In the genomic region with DNA sequence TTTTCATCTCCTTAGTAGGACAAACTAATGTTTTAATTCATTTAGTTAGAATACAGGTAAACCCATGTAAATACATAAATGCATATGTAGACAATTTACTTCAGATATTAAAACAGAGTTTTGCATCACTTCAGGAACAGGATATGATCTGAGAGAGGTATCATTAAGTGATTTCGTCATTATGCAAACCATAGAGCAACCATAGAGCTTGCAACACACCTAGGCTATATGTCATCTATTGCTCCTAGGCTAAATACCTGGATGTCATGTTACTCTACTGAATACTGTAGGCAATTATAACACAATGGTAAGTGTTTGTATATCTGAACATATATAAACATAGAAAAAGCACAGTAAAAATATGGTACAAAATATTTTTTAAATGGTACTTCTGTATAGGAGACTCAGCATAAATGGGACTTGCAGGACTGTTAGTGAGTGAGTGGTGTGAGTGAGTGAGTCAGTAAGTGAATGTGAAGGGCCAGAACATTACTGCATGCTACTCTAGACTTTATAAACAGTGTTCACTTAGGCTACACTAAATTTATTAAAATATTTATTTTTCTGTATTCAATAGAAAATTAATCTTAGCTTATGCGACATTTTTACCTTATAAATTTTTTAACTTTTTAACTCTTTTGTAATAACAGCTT, we compare ENCODE assay signal across 28 cellular contexts.
"Had no signal": no experiment of that assay in that cellular context is flagged by ENCODE, and none has a peak within 500 bp of the region (broad histone marks: within the 10 kb centered on the region; RNA-seq: fewer than 3 reads in every experiment).

No MANE protein-coding gene starts in this region.

- H3K27me3 Mint-ChIP-seq: activated CD4-positive, alpha-beta memory T cell treated with anti-CD3 and anti-CD28 coated beads for 36 hours; activated CD4-positive, alpha-beta T cell treated with anti-CD3 and anti-CD28 coated beads, Interleukin-2, amount 10 ng/mL, durations not matched to agents 24 days and 14 days; activated naive CD4-positive, alpha-beta T cell treated with anti-CD3 and anti-CD28 coated beads, Interleukin-2, amount 10 ng/mL, durations not matched to agents 7 days and 5 days; activated naive CD8-positive, alpha-beta T cell treated with anti-CD3 and anti-CD28 coated beads, Interleukin-2, amount 10 ng/mL, durations not matched to agents 7 days and 5 days; dendritic cell treated with granulocyte-macrophage colony-stimulating factor and Interleukin-4, amounts not matched to agents 40 ng/mL and 50 ng/mL, for 4 days had no signal

- H3K4me3 Mint-ChIP-seq: activated CD4-positive, alpha-beta memory T cell treated with anti-CD3 and anti-CD28 coated beads for 36 hours; activated CD4-positive, alpha-beta T cell treated with anti-CD3 and anti-CD28 coated beads, Interleukin-2, amount 10 ng/mL, durations not matched to agents 24 days and 14 days; activated naive CD4-positive, alpha-beta T cell treated with anti-CD3 and anti-CD28 coated beads, Interleukin-2, amount 10 ng/mL, durations not matched to agents 7 days and 5 days; activated naive CD8-positive, alpha-beta T cell treated with anti-CD3 and anti-CD28 coated beads, Interleukin-2, amount 10 ng/mL, durations not matched to agents 7 days and 5 days; dendritic cell treated with granulocyte-macrophage colony-stimulating factor and Interleukin-4, amounts not matched to agents 40 ng/mL and 50 ng/mL, for 4 days; nephron had no signal

- DNase-seq: activated CD4-positive, alpha-beta memory T cell treated with anti-CD3 and anti-CD28 coated beads for 36 hours; activated CD4-positive, alpha-beta T cell treated with anti-CD3 and anti-CD28 coated beads, Interleukin-2, amount 10 ng/mL, durations not matched to agents 24 days and 14 days; activated CD4-positive, CD25-positive, alpha-beta regulatory T cell treated with anti-CD3 and anti-CD28 coated beads, Interleukin-2, amount 50 U/mL, for 72 hours; activated CD8-positive, alpha-beta memory T cell treated with anti-CD3 and anti-CD28 coated beads, Interleukin-2, amount 50 U/mL, for 4 hours; activated gamma-delta T cell; activated naive CD4-positive, alpha-beta T cell treated with anti-CD3 and anti-CD28 coated beads, Interleukin-2, amount 10 ng/mL, durations not matched to agents 7 days and 5 days; activated naive CD8-positive, alpha-beta T cell treated with anti-CD3 and anti-CD28 coated beads, Interleukin-2, amount 10 ng/mL, durations not matched to agents 7 days and 5 days; activated T-cell treated with anti-CD3 and anti-CD28 coated beads, Interleukin-2, amount 50 U/mL, for 1 hour; amniotic stem cell; brain microvascular endothelial cell; central memory CD4-positive, alpha-beta T cell; effector CD4-positive, alpha-beta T cell; gastrocnemius medialis; glutamatergic neuron; left ventricle myocardium superior; posterior cingulate gyrus; right cardiac atrium; stimulated activated CD4-positive, alpha-beta T cell treated with anti-CD3 and anti-CD28 coated beads, Interleukin-12 subunit alpha, Interleukin-12 subunit beta, amount 100 ng/mL, for 4 hours; stimulated activated CD4-positive, alpha-beta T cell treated with anti-CD3 and anti-CD28 coated beads, Interleukin-4, amount 100 ng/mL, for 1 hour; stimulated activated naive CD8-positive, alpha-beta T cell treated with anti-CD3 and anti-CD28 coated beads, Interleukin-15, Interleukin-2, amounts not matched to agents 100 U/mL and 50 U/mL, for 24 hours; T-helper 2 cell; testis; transverse colon had no signal

- H3K9me3 Mint-ChIP-seq: activated CD4-positive, alpha-beta T cell treated with anti-CD3 and anti-CD28 coated beads, Interleukin-2, amount 10 ng/mL, durations not matched to agents 24 days and 14 days had no signal

- H3K27ac Mint-ChIP-seq: activated CD4-positive, alpha-beta memory T cell treated with anti-CD3 and anti-CD28 coated beads for 36 hours; activated CD4-positive, alpha-beta T cell treated with anti-CD3 and anti-CD28 coated beads, Interleukin-2, amount 10 ng/mL, durations not matched to agents 24 days and 14 days; activated naive CD4-positive, alpha-beta T cell treated with anti-CD3 and anti-CD28 coated beads, Interleukin-2, amount 10 ng/mL, durations not matched to agents 7 days and 5 days; activated naive CD8-positive, alpha-beta T cell treated with anti-CD3 and anti-CD28 coated beads, Interleukin-2, amount 10 ng/mL, durations not matched to agents 7 days and 5 days; dendritic cell treated with granulocyte-macrophage colony-stimulating factor and Interleukin-4, amounts not matched to agents 40 ng/mL and 50 ng/mL, for 4 days; nephron had no signal

- H3K4me1 Mint-ChIP-seq: activated CD4-positive, alpha-beta T cell treated with anti-CD3 and anti-CD28 coated beads, Interleukin-2, amount 10 ng/mL, durations not matched to agents 24 days and 14 days; activated naive CD4-positive, alpha-beta T cell treated with anti-CD3 and anti-CD28 coated beads, Interleukin-2, amount 10 ng/mL, durations not matched to agents 7 days and 5 days; activated naive CD8-positive, alpha-beta T cell treated with anti-CD3 and anti-CD28 coated beads, Interleukin-2, amount 10 ng/mL, durations not matched to agents 7 days and 5 days; nephron had no signal

- H3K36me3 Mint-ChIP-seq: activated CD4-positive, alpha-beta memory T cell treated with anti-CD3 and anti-CD28 coated beads for 36 hours; activated naive CD4-positive, alpha-beta T cell treated with anti-CD3 and anti-CD28 coated beads, Interleukin-2, amount 10 ng/mL, durations not matched to agents 7 days and 5 days; activated naive CD8-positive, alpha-beta T cell treated with anti-CD3 and anti-CD28 coated beads, Interleukin-2, amount 10 ng/mL, durations not matched to agents 7 days and 5 days had no signal

- ATAC-seq: gastrocnemius medialis; left ventricle myocardium superior; right cardiac atrium; stimulated activated naive CD8-positive, alpha-beta T cell treated with anti-CD3 and anti-CD28 coated beads, Interleukin-15, Interleukin-2, amounts not matched to agents 100 U/mL and 50 U/mL, for 24 hours had no signal

- FAIRE-seq: astrocyte, islet of Langerhans, urothelium cell line had no signal
